ENCODE assay signal across 8 cellular contexts in the genomic region with DNA sequence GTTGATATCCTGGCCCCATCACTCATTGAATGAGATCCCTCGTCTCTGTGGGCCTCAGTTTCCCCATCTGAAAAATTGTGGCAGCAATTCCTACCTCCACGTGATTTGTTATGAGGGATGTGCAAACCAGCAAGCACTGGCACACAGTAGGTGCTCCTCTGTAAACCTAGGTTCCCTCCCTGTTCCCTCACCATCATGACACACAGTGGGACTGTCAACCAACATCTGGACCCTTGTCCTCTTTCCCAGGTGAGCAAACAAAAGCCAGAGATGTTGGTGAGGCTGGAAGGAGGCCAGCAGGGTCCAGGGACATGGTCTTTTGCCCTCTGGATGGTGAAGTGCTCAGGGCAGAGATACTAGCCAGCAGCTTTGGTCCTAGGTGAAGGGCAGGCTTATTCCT. TPM values are rescaled to one million over a fixed set of nuclear protein-coding genes. Genes with fewer than 3 reads are reported as not detected.
"Had no signal": no experiment of that assay in that cellular context is flagged by ENCODE, and none has a peak within 500 bp of the region (broad histone marks: within the 10 kb centered on the region; RNA-seq: fewer than 3 reads in every experiment).

No MANE protein-coding gene starts in this region.

- H3K27ac ChIP-seq: HL-60, KMS-11 had no signal

- H3K27ac Mint-ChIP-seq: IgD-negative memory B cell had no signal

- H3K4me2 ChIP-seq: KMS-11 had no signal

- H3K36me3 Mint-ChIP-seq: IgD-negative memory B cell had no signal

- H3K4me3 Mint-ChIP-seq: IgD-negative memory B cell had no signal

- H3K9me3 Mint-ChIP-seq: IgD-negative memory B cell had no signal

- H3K9ac ChIP-seq: KMS-11 had no signal

- FAIRE-seq: HTR-8/SVneo had no signal

- DNase-seq: IMR-90, KBM-7, KG1 had no signal

RNA-seq across cellular contexts. Expression of a gene that starts 26.1 kb away (rescaled TPM):
- total RNA-seq: HT-29, IMR-90 had no signal
- polyA plus RNA-seq: IgD-negative memory B cell, IMR-90 had no signal

RNA-seq across cellular contexts. Expression of a gene that starts 59.9 kb away (rescaled TPM):
- total RNA-seq: HT-29, IMR-90 had no signal
- polyA plus RNA-seq: IgD-negative memory B cell, IMR-90 had no signal
